34 cellular contexts compared by ENCODE assay signal in the genomic region with DNA sequence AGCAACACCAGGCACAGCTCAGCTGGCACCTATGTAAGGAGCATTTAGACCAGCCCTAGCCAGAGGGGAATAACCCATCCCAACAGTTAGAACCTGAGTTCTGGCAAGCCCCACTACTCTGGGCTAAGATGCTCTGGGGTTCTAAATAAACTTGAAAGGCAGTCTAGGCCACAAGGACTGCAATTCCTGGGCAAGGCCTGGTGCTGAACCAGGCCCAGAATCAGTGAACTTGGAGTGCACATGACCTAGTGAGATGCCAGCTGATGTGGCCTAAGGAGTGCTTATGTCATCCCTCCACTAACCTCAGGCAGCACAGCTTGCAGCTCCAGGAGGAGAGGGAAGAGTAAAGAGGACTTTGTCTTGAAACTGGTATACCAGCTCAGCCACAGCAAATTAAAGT. TPM values are rescaled to one million over a fixed set of nuclear protein-coding genes. Genes with fewer than 3 reads are reported as not detected.
"Had no signal": no experiment of that assay in that cellular context is flagged by ENCODE, and none has a peak within 500 bp of the region (broad histone marks: within the 10 kb centered on the region; RNA-seq: fewer than 3 reads in every experiment).

No MANE protein-coding gene starts in this region.

- H3K27ac ChIP-seq: ascending aorta, cardiac muscle cell, VCaP had no signal

- FAIRE-seq: bronchial epithelial cell, TTC549 had no signal

- H3K36me3 ChIP-seq: ascending aorta, cardiac muscle cell had no signal

- H3K4me3 ChIP-seq: ascending aorta, cardiac muscle cell had no signal

- DNase-seq: activated CD4-positive, alpha-beta memory T cell treated with anti-CD3 and anti-CD28 coated beads, Interleukin-2, amount 10 ng/mL, durations not matched to agents 7 days and 5 days; activated CD4-positive, alpha-beta T cell treated with anti-CD3 and anti-CD28 coated beads for 1 hour; activated CD4-positive, alpha-beta T cell treated with anti-CD3 and anti-CD28 coated beads for 36 hours; activated CD4-positive, alpha-beta T cell treated with anti-CD3 and anti-CD28 coated beads for 48 hours; activated CD4-positive, alpha-beta T cell treated with anti-CD3 and anti-CD28 coated beads, Interleukin-2, amount 10 ng/mL, durations not matched to agents 7 days and 5 days; activated CD4-positive, alpha-beta T cell treated with anti-CD3 and anti-CD28 coated beads, Interleukin-2, amount 50 U/mL, for 48 hours; activated CD4-positive, CD25-positive, alpha-beta regulatory T cell; activated CD8-positive, alpha-beta memory T cell treated with anti-CD3 and anti-CD28 coated beads for 24 hours; activated CD8-positive, alpha-beta memory T cell treated with anti-CD3 and anti-CD28 coated beads, Interleukin-2, amount 10 ng/mL, durations not matched to agents 7 days and 5 days; activated CD8-positive, alpha-beta memory T cell treated with anti-CD3 and anti-CD28 coated beads, Interleukin-2, amount 50 U/mL, for 48 hours; activated CD8-positive, alpha-beta T cell treated with anti-CD3 and anti-CD28 coated beads, Interleukin-2, amount 10 ng/mL, durations not matched to agents 7 days and 5 days; activated effector memory CD4-positive, alpha-beta T cell treated with Interleukin-2 at 50 U/mL for 16 hours; activated gamma-delta T cell; activated naive CD4-positive, alpha-beta T cell treated with anti-CD3 and anti-CD28 coated beads, Interleukin-2, amount 10 ng/mL, durations not matched to agents 7 days and 5 days; activated naive CD4-positive, alpha-beta T cell treated with Interleukin-2 at 50 U/mL for 16 hours; activated naive CD8-positive, alpha-beta T cell treated with anti-CD3 and anti-CD28 coated beads, Interleukin-2, amount 10 ng/mL, durations not matched to agents 7 days and 5 days; activated naive CD8-positive, alpha-beta T cell treated with anti-CD3 and anti-CD28 coated beads, Interleukin-2, amount 50 U/mL, for 24 hours; activated T-cell treated with anti-CD3 and anti-CD28 coated beads, Interleukin-2, amount 50 U/mL, for 24 hours; amygdala; anterior cingulate cortex; central memory CD4-positive, alpha-beta T cell; SW 1271; T-helper 1 cell; T-helper 2 cell; T-helper 9 cell had no signal

- H3K4me1 ChIP-seq: ascending aorta had no signal

- H3K27me3 ChIP-seq: ascending aorta, cardiac muscle cell had no signal

- ATAC-seq: activated CD4-positive, alpha-beta T cell treated with anti-CD3 and anti-CD28 coated beads for 36 hours; activated CD4-positive, CD25-positive, alpha-beta regulatory T cell treated with anti-CD3 and anti-CD28 coated beads, Interleukin-2, amount 50 U/mL, for 24 hours; activated CD8-positive, alpha-beta memory T cell treated with anti-CD3 and anti-CD28 coated beads, Interleukin-2, amount 10 ng/mL, durations not matched to agents 7 days and 5 days; activated CD8-positive, alpha-beta T cell treated with anti-CD3 and anti-CD28 coated beads, Interleukin-2, amount 10 ng/mL, durations not matched to agents 7 days and 5 days; activated naive CD8-positive, alpha-beta T cell treated with anti-CD3 and anti-CD28 coated beads, Interleukin-2, amount 50 U/mL, for 24 hours; WTC11 had no signal

- H3K9me3 ChIP-seq: ascending aorta had no signal

RNA-seq across cellular contexts. Expression of a gene that starts 7.6 kb away (rescaled TPM):
- total RNA-seq: activated CD4-positive, alpha-beta memory T cell treated with anti-CD3 and anti-CD28 coated beads, Interleukin-2, amount 10 ng/mL, durations not matched to agents 7 days and 5 days; activated CD4-positive, alpha-beta T cell treated with anti-CD3 and anti-CD28 coated beads for 36 hours; activated CD4-positive, alpha-beta T cell treated with anti-CD3 and anti-CD28 coated beads, Interleukin-2, amount 10 ng/mL, durations not matched to agents 7 days and 5 days; activated CD8-positive, alpha-beta memory T cell treated with anti-CD3 and anti-CD28 coated beads, Interleukin-2, amount 10 ng/mL, durations not matched to agents 7 days and 5 days; activated CD8-positive, alpha-beta T cell treated with anti-CD3 and anti-CD28 coated beads, Interleukin-2, amount 10 ng/mL, durations not matched to agents 7 days and 5 days; activated naive CD8-positive, alpha-beta T cell treated with anti-CD3 and anti-CD28 coated beads, Interleukin-2, amount 10 ng/mL, durations not matched to agents 7 days and 5 days; activated T-helper 2 cell treated with anti-CD3 and anti-CD28 coated beads, Interferon-gamma antibody, Interleukin-2, Interleukin-4, amounts not matched to agents 10 μg/mL and 5 μg/mL and 100 μg/mL, durations not matched to agents 14 hours and 24 hours and 36 hours; ascending aorta; bronchial epithelial cell had no signal

RNA-seq across cellular contexts. Expression of a gene that starts 28.2 kb away (rescaled TPM):
- total RNA-seq: activated CD4-positive, alpha-beta memory T cell treated with anti-CD3 and anti-CD28 coated beads, Interleukin-2, amount 10 ng/mL, durations not matched to agents 7 days and 5 days; activated CD4-positive, alpha-beta T cell treated with anti-CD3 and anti-CD28 coated beads for 36 hours; activated CD4-positive, alpha-beta T cell treated with anti-CD3 and anti-CD28 coated beads, Interleukin-2, amount 10 ng/mL, durations not matched to agents 7 days and 5 days; activated CD8-positive, alpha-beta memory T cell treated with anti-CD3 and anti-CD28 coated beads, Interleukin-2, amount 10 ng/mL, durations not matched to agents 7 days and 5 days; activated CD8-positive, alpha-beta T cell treated with anti-CD3 and anti-CD28 coated beads, Interleukin-2, amount 10 ng/mL, durations not matched to agents 7 days and 5 days; activated naive CD8-positive, alpha-beta T cell treated with anti-CD3 and anti-CD28 coated beads, Interleukin-2, amount 10 ng/mL, durations not matched to agents 7 days and 5 days; activated T-helper 2 cell treated with anti-CD3 and anti-CD28 coated beads, Interferon-gamma antibody, Interleukin-2, Interleukin-4, amounts not matched to agents 10 μg/mL and 5 μg/mL and 100 μg/mL, durations not matched to agents 14 hours and 24 hours and 36 hours; ascending aorta; bronchial epithelial cell; WTC11 had no signal
- polyA plus RNA-seq: cardiac muscle cell had no signal

RNA-seq across cellular contexts. Expression of a gene that starts 46.9 kb away (rescaled TPM):
- total RNA-seq: activated CD4-positive, alpha-beta memory T cell treated with anti-CD3 and anti-CD28 coated beads, Interleukin-2, amount 10 ng/mL, durations not matched to agents 7 days and 5 days; activated CD4-positive, alpha-beta T cell treated with anti-CD3 and anti-CD28 coated beads for 36 hours; activated CD4-positive, alpha-beta T cell treated with anti-CD3 and anti-CD28 coated beads, Interleukin-2, amount 10 ng/mL, durations not matched to agents 7 days and 5 days; activated CD8-positive, alpha-beta memory T cell treated with anti-CD3 and anti-CD28 coated beads, Interleukin-2, amount 10 ng/mL, durations not matched to agents 7 days and 5 days; activated CD8-positive, alpha-beta T cell treated with anti-CD3 and anti-CD28 coated beads, Interleukin-2, amount 10 ng/mL, durations not matched to agents 7 days and 5 days; activated naive CD8-positive, alpha-beta T cell treated with anti-CD3 and anti-CD28 coated beads, Interleukin-2, amount 10 ng/mL, durations not matched to agents 7 days and 5 days; activated T-helper 2 cell treated with anti-CD3 and anti-CD28 coated beads, Interferon-gamma antibody, Interleukin-2, Interleukin-4, amounts not matched to agents 10 μg/mL and 5 μg/mL and 100 μg/mL, durations not matched to agents 14 hours and 24 hours and 36 hours; ascending aorta; bronchial epithelial cell; cardiac muscle cell; WTC11 had no signal
- polyA plus RNA-seq: adipose tissue, cardiac muscle cell had no signal
